ENCODE assay signal across 11 cellular contexts in the genomic region with DNA sequence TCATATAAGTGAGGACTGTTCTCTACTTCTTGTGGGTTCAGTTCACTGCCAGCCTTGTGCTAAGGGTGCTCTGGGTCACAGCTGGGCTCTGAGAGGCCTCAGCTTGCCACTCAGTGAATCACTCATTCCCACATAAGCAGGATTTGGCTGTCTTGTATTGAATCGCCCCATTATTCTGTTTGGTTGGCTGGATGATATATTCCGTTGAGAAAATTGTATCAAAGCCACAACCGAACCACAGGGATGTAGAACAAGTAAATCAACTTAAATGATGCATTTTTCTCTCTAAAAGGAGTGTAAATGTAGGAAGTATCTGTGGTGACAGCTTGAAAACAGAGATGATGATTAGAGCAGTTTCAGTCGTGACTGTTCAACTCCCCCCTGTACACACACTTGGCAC. TPM values are rescaled to one million over a fixed set of nuclear protein-coding genes. Genes with fewer than 3 reads are reported as not detected.
DNase-seq lines count a peak whose midpoint lies in the region; ATAC-seq and TF ChIP-seq lines count a peak whose summit lies in the region.
"Had no signal": no experiment of that assay in that cellular context is flagged by ENCODE, and none has a peak within 500 bp of the region (broad histone marks: within the 10 kb centered on the region; RNA-seq: fewer than 3 reads in every experiment).

No MANE protein-coding gene starts in this region.

- H3K4me2 ChIP-seq in fibroblast of lung (ENCODE audit: extremely low read depth, insufficient read depth, low read length), result no peak overlapping the region

- H3K27me3 ChIP-seq in fibroblast of lung (ENCODE audit: control insufficient read depth, insufficient read depth, low read length), result no peaks in the 10 kb centered on the region
- H3K27me3 ChIP-seq: BE2C, SJCRH30 had no signal

- H3K4me3 ChIP-seq in fibroblast of lung (replicated peaks in 1 of 4; ENCODE audit: control extremely low read depth in 1 of 4, insufficient read depth in 1 of 4, low read depth in 3 of 4, low read length in 4 of 4), result no peak overlapping the region
- H3K4me3 ChIP-seq: SJCRH30 had no signal

- H2AFZ ChIP-seq in fibroblast of lung (ENCODE audit: low read length), result no peak overlapping the region

- peak; percentile 55 for DNase-seq in activated naive CD4-positive, alpha-beta T cell treated with Interleukin-2 at 50 U/mL for 16 hours
- no peak for DNase-seq in activated naive CD4-positive, alpha-beta T cell treated with anti-CD3 and anti-CD28 coated beads, Interleukin-2, amount 50 U/mL, for 16 hours
- DNase-seq in activated CD4-positive, alpha-beta T cell treated with anti-CD3 and anti-CD28 coated beads, Interleukin-2, amount 50 U/mL, for 1 hour, result peak; percentile 19
- peak; percentile 69 to 86 for DNase-seq in fibroblast of lung (ENCODE audit: low read depth in 2 of 2)
- peak; percentile 61 for DNase-seq in stromal cell of bone marrow (ENCODE audit: low read depth)
- DNase-seq in erythroblast (lab: John Stamatoyannopoulos, UW), result no peak
- no peak for DNase-seq in germinal center (ENCODE audit: low spot score)
- DNase-seq: BE2C, NCI-H1105 treated with DMSO at 0.1 percent for 48 hours had no signal

- TF ChIP-seq POLR2A in erythroblast (IDR thresholded peaks at IDR 0.05; ENCODE audit: low read length), result no peak

- no peak for TF ChIP-seq CTCF in fibroblast of lung (conservative IDR thresholded peaks at IDR 0.05 in 1 of 2, IDR thresholded peaks at IDR 0.05 in 1 of 2; ENCODE audit: low read depth in 1 of 2, low read length in 2 of 2)

- peaks cover 10% of the 10 kb centered on the region for H3K4me1 ChIP-seq in fibroblast of lung (ENCODE audit: control insufficient read depth, extremely low read depth, insufficient read depth, low read length)
- H3K4me1 ChIP-seq: BE2C had no signal

- H3K9me3 ChIP-seq in fibroblast of lung (ENCODE audit: control insufficient read depth, insufficient read depth, low read depth, low read length), result no peaks in the 10 kb centered on the region
- H3K9me3 ChIP-seq: BE2C, SJCRH30 had no signal

- no peak overlapping the region for H3K27ac ChIP-seq in fibroblast of lung (ENCODE audit: insufficient read depth, low read length)
- H3K27ac ChIP-seq: SJCRH30 had no signal

- ATAC-seq in HG03196 (IDR thresholded peaks at IDR 0.05; ENCODE audit: unreplicated experiment), result no peak

- H3K9ac ChIP-seq in fibroblast of lung (ENCODE audit: insufficient read depth, low read length), result no peak overlapping the region

- H3K79me2 ChIP-seq in fibroblast of lung (ENCODE audit: control insufficient read depth, insufficient read depth, low read length), result no peaks in the 10 kb centered on the region

- H3K36me3 ChIP-seq in fibroblast of lung (ENCODE audit: control insufficient read depth, insufficient read depth, low read length), result no peaks in the 10 kb centered on the region
- H3K36me3 ChIP-seq: BE2C, SJCRH30 had no signal

- H4K20me1 ChIP-seq in fibroblast of lung (ENCODE audit: control insufficient read depth, extremely low read depth, insufficient read depth, low read length), result no peaks in the 10 kb centered on the region

RNA-seq across cellular contexts. Expression of gene TTC39C, which starts 39.6 kb away (rescaled TPM):
- 32.0 and 32.6 TPM in 2 replicates for total RNA-seq in fibroblast of lung
- polyA plus RNA-seq in fibroblast of lung, result 15.8 and 17.7 TPM in 2 replicates
- polyA plus RNA-seq in fibroblast of lung (2012), result 11.4 and 15.7 TPM in 2 replicates
- 7.1 and 12.3 TPM in 2 replicates for polyA minus RNA-seq in fibroblast of lung (ENCODE audit: low replicate concordance)

Comparison
In these comparisons a context has a peak if more than half of its experiments do, and no peak if none do; other contexts are left out.
1. DNase-seq: peak in activated naive CD4-positive, alpha-beta T cell treated with Interleukin-2 at 50 U/mL for 16 hours (single experiment), activated CD4-positive, alpha-beta T cell treated with anti-CD3 and anti-CD28 coated beads, Interleukin-2, amount 50 U/mL, for 1 hour (single experiment), fibroblast of lung (2 of 2) and stromal cell of bone marrow (single experiment); none in activated naive CD4-positive, alpha-beta T cell treated with anti-CD3 and anti-CD28 coated beads, Interleukin-2, amount 50 U/mL, for 16 hours (single experiment), erythroblast (0 of 2) and germinal center (single experiment).